ENCODE assay signal across 8 cellular contexts in the genomic region with DNA sequence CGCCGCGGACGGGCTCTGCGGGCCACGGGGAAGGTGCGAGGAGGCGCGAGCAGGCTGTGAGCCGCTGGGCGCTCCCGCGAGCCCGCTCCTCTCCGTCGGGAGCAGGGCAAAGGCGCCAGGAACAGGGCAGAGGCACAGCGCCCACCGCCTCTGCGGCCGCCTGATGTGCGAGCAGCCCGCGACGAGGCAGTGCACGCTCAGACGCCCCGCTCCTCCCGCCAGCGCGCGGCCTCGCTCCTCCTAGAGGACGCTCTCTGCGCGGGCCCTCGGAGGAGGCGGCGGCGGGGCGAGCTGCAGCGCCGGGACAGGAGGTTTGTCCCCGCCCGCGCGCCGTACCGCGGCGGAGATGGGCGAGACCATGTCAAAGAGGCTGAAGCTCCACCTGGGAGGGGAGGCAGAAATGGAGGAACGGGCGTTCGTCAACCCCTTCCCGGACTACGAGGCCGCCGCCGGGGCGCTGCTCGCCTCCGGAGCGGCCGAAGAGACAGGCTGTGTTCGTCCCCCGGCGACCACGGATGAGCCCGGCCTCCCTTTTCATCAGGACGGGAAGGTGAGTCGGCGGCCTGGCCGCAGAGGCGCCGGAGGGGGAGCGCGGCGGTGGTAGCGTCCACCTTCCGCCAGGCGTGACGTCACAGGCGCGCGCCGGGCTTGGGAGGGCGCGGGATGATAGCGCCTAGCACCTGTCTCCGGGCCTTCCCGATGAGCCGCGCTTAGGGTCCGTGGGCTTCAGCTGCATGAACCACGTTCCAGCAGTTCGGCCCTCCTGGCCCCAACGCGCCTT. TPM values are rescaled to one million over a fixed set of nuclear protein-coding genes. Genes with fewer than 3 reads are reported as not detected.
DNase-seq lines count a peak whose midpoint lies in the region; ATAC-seq and TF ChIP-seq lines count a peak whose summit lies in the region.

No MANE protein-coding gene starts in this region.

- intact Hi-C loops in head of caudate nucleus (cut with DNase I) = loop anchor here (5.0 to 10.0 kb wide), 3 partner anchors 46 to 601 kb away; no protein-coding TSS in a partner anchor

- H3K79me2 ChIP-seq in SK-N-SH (ENCODE audit: insufficient read depth) = peaks cover 20% of the 10 kb centered on the region

- H3K27ac Mint-ChIP-seq in activated naive CD8-positive, alpha-beta T cell = peak overlapping the region; percentile 97
- H3K27ac Mint-ChIP-seq in osteocyte (ENCODE audit: unreplicated experiment) = peak overlapping the region; percentile 98

- DNase-seq in NB4 (ENCODE audit: low read depth) (peak; percentile 99), SK-N-SH (peak; percentile 98), head of caudate nucleus (peak; percentile 82 to 98 (median 96)), osteocyte (ENCODE audit: extremely low spot score, unreplicated experiment) (peak; percentile 98)

- H3K9me3 ChIP-seq in SK-N-SH = no peaks in the 10 kb centered on the region
- no peaks in the 10 kb centered on the region for H3K9me3 ChIP-seq in thymus (ENCODE audit: control insufficient read depth)

- peaks cover 3 to 12% of the 10 kb centered on the region in 2 experiments for H3K36me3 ChIP-seq in SK-N-SH (replicated peaks in 1 of 2; ENCODE audit: control insufficient read depth in 1 of 2, insufficient read depth in 2 of 2, low read length in 1 of 2)
- no peaks in the 10 kb centered on the region for H3K36me3 ChIP-seq in thymus (ENCODE audit: control insufficient read depth, insufficient read depth)

- no peaks in the 10 kb centered on the region for H4K20me1 ChIP-seq in SK-N-SH (ENCODE audit: insufficient read depth)

- peaks cover 32% of the 10 kb centered on the region for H3K4me1 Mint-ChIP-seq in activated naive CD8-positive, alpha-beta T cell (ENCODE audit: low read depth)
- peaks cover 9% of the 10 kb centered on the region for H3K4me1 Mint-ChIP-seq in osteocyte (ENCODE audit: unreplicated experiment)

- H3F3A ChIP-seq in SK-N-SH (replicated peaks; ENCODE audit: insufficient read depth) = peaks cover 26% of the 10 kb centered on the region

- POLR2A ChIA-PET in SK-N-SH (lab: Yijun Ruan, JAX) = interaction anchor here (0.6 to 1.9 kb wide), 21 partner anchors 9 to 740 kb away, joined by 3 to 19 read pairs (median 4); a partner anchor contains a TSS

- no peaks in the 10 kb centered on the region for H3K27me3 ChIP-seq in SK-N-SH (ENCODE audit: insufficient read depth)
- H3K27me3 ChIP-seq in thymus (ENCODE audit: control insufficient read depth, insufficient read depth) = no peaks in the 10 kb centered on the region

- peak overlapping the region; percentile 80 for H3K4me2 ChIP-seq in SK-N-SH

- H2AFZ ChIP-seq in SK-N-SH (ENCODE audit: low read depth) = peak overlapping the region; percentile 89

- H3K36me3 Mint-ChIP-seq in activated naive CD8-positive, alpha-beta T cell = no peaks in the 10 kb centered on the region
- no peaks in the 10 kb centered on the region for H3K36me3 Mint-ChIP-seq in osteocyte (ENCODE audit: unreplicated experiment)

- H3K9me3 Mint-ChIP-seq in activated naive CD8-positive, alpha-beta T cell (ENCODE audit: low read depth) = no peaks in the 10 kb centered on the region
- H3K9me3 Mint-ChIP-seq in osteocyte (ENCODE audit: unreplicated experiment) = no peaks in the 10 kb centered on the region

- no peaks in the 10 kb centered on the region for H3K27me3 Mint-ChIP-seq in activated naive CD8-positive, alpha-beta T cell
- H3K27me3 Mint-ChIP-seq in osteocyte (ENCODE audit: unreplicated experiment) = no peaks in the 10 kb centered on the region

- ATAC-seq in HG02588 (IDR thresholded peaks at IDR 0.05; ENCODE audit: unreplicated experiment) = peak; percentile 75

- peak; percentile 73 for TF ChIP-seq POLR2A in GM10847 (IDR thresholded peaks at IDR 0.05; ENCODE audit: extremely low read depth, insufficient read length)
- TF ChIP-seq POLR2A in NB4 (IDR thresholded peaks at IDR 0.05; ENCODE audit: extremely low read depth, insufficient read length) = peak; percentile 91

- peak in 1 of 2 experiments; percentile 72; a peak in 1 of 4 replicates for TF ChIP-seq EP300 in SK-N-SH (IDR thresholded peaks at IDR 0.05; ENCODE audit: borderline replicate concordance in 1 of 2, low read depth in 1 of 2, low read length in 1 of 2)

- H3K9ac ChIP-seq in SK-N-SH = peak overlapping the region; percentile 97

- no peak for TF ChIP-seq CTCF in NB4 (IDR thresholded peaks at IDR 0.05; ENCODE audit: low read depth, low read length)
- TF ChIP-seq CTCF in SK-N-SH (IDR thresholded peaks at IDR 0.05) = peak; percentile 43
- peak; percentile 45 for TF ChIP-seq CTCF in osteocyte (IDR thresholded peaks at IDR 0.05)

- TF ChIP-seq RAD21 in SK-N-SH (IDR thresholded peaks at IDR 0.05; ENCODE audit: low read length) = 0 out of 2 replicates have a peak, but pooled peaks have one; percentile 25

- CTCF ChIA-PET in SK-N-SH (lab: Yijun Ruan, JAX) = interaction anchor here (0.7 to 2.4 kb wide), 6 partner anchors 15 to 592 kb away, joined by 3 to 11 read pairs (median 4); no protein-coding TSS in a partner anchor

- H3K4me3 Mint-ChIP-seq in activated naive CD8-positive, alpha-beta T cell = peak overlapping the region; percentile 98
- H3K4me3 Mint-ChIP-seq in osteocyte (ENCODE audit: unreplicated experiment) = peak overlapping the region; percentile 90

- H3K4me1 ChIP-seq in SK-N-SH (ENCODE audit: control insufficient read depth in 1 of 2, insufficient read depth in 2 of 2, low read depth in 1 of 2, low read length in 1 of 2) = peaks cover 20 to 23% of the 10 kb centered on the region in 2 experiments
- peaks cover 8% of the 10 kb centered on the region for H3K4me1 ChIP-seq in thymus (ENCODE audit: control insufficient read depth, insufficient read depth, low read length)

- WGBS in SK-N-SH (ENCODE audit: low lambda C conversion rate) = 0% methylated on average over 25 of the region's 99 CpGs
- under 1% methylated on average over 99 of the region's 99 CpGs for WGBS in thymus

- H3K9me2 ChIP-seq in SK-N-SH = no peaks in the 10 kb centered on the region

- H3K4me3 ChIP-seq in NB4 (ENCODE audit: low read depth, low read length) (peak overlapping the region; percentile 98), SK-N-SH (ENCODE audit: low read depth in 2 of 2, low read length in 1 of 2) (peak overlapping the region; percentile 66 to 95), thymus (ENCODE audit: low read length) (peak overlapping the region; percentile 90)

- H3K27ac ChIP-seq in SK-N-SH (ENCODE audit: low read depth in 2 of 2, low read length in 1 of 2) = peak overlapping the region in 1 of 2 experiments; percentile 99; a peak in 3 of 4 replicates
- H3K27ac ChIP-seq in thymus (ENCODE audit: low read depth) = peak overlapping the region; percentile 98

TF ChIP-seq in SK-N-SH, 30 proteins besides CTCF, POLR2A, EP300 and RAD21 (continues in another document):
- TF ChIP-seq TCF12 (IDR thresholded peaks at IDR 0.05) = peak; percentile 14; the same call in 1 of the 2 replicates
- TF ChIP-seq RFX5 (IDR thresholded peaks at IDR 0.05; ENCODE audit: low read length) = no peak
- TF ChIP-seq SIN3A (IDR thresholded peaks at IDR 0.05; ENCODE audit: borderline replicate concordance, low read depth, low read length) = peak; percentile 52; the same call in 1 of the 2 replicates
- peak; percentile 80 for TF ChIP-seq GABPA (IDR thresholded peaks at IDR 0.05; ENCODE audit: low read depth)
- TF ChIP-seq FOXM1 (IDR thresholded peaks at IDR 0.05; ENCODE audit: low read depth) = 0 out of 2 replicates have a peak, but pooled peaks have one; percentile 24
- peak; percentile 9; the same call in 1 of the 2 replicates for TF ChIP-seq FOSL2 (IDR thresholded peaks at IDR 0.05; ENCODE audit: borderline replicate concordance, low read depth)
- TF ChIP-seq TAF1 (IDR thresholded peaks at IDR 0.05; ENCODE audit: borderline replicate concordance, low read depth, low read length) = peak; percentile 82
- TF ChIP-seq, protein P1, sequence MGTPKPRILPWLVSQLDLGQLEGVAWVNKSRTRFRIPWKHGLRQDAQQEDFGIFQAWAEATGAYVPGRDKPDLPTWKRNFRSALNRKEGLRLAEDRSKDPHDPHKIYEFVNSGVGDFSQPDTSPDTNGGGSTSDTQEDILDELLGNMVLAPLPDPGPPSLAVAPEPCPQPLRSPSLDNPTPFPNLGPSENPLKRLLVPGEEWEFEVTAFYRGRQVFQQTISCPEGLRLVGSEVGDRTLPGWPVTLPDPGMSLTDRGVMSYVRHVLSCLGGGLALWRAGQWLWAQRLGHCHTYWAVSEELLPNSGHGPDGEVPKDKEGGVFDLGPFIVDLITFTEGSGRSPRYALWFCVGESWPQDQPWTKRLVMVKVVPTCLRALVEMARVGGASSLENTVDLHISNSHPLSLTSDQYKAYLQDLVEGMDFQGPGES (IDR thresholded peaks at IDR 0.05; ENCODE audit: low read depth, low read length) = no peak
- no peak; the same call in none of the 2 replicates for TF ChIP-seq ELF1 (IDR thresholded peaks at IDR 0.05)
- TF ChIP-seq, protein P2, sequence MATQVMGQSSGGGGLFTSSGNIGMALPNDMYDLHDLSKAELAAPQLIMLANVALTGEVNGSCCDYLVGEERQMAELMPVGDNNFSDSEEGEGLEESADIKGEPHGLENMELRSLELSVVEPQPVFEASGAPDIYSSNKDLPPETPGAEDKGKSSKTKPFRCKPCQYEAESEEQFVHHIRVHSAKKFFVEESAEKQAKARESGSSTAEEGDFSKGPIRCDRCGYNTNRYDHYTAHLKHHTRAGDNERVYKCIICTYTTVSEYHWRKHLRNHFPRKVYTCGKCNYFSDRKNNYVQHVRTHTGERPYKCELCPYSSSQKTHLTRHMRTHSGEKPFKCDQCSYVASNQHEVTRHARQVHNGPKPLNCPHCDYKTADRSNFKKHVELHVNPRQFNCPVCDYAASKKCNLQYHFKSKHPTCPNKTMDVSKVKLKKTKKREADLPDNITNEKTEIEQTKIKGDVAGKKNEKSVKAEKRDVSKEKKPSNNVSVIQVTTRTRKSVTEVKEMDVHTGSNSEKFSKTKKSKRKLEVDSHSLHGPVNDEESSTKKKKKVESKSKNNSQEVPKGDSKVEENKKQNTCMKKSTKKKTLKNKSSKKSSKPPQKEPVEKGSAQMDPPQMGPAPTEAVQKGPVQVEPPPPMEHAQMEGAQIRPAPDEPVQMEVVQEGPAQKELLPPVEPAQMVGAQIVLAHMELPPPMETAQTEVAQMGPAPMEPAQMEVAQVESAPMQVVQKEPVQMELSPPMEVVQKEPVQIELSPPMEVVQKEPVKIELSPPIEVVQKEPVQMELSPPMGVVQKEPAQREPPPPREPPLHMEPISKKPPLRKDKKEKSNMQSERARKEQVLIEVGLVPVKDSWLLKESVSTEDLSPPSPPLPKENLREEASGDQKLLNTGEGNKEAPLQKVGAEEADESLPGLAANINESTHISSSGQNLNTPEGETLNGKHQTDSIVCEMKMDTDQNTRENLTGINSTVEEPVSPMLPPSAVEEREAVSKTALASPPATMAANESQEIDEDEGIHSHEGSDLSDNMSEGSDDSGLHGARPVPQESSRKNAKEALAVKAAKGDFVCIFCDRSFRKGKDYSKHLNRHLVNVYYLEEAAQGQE (IDR thresholded peaks at IDR 0.05; ENCODE audit: low read depth, low read length) = peak; percentile 62; the same call in 1 of the 2 replicates
- peak; percentile 51 for TF ChIP-seq FOXJ3 (CRISPR knock-in tag; IDR thresholded peaks at IDR 0.05)

RNA-seq across cellular contexts. Expression of a gene that starts 0.7 kb away (rescaled TPM):
- polyA plus RNA-seq in SK-N-SH (2012; rRNA removed) = 25.8 and 36.7 TPM in 2 replicates
- 26.2 and 27.8 TPM in 2 replicates for polyA plus RNA-seq in SK-N-SH (2012; cell fraction: cytosol; rRNA removed)
- 47.6 and 71.0 TPM in 2 replicates for polyA plus RNA-seq in SK-N-SH (2012; cell fraction: nucleus; rRNA removed)
- total RNA-seq in osteocyte = 11.6 and 12.6 TPM in 2 replicates
- 8.3 TPM for polyA plus RNA-seq in thymus
